Comparison of ENCODE assay signal across 9 cellular contexts in genomic region chr20:62898970-62899632, GRCh38. TPM values are rescaled to one million over a fixed set of nuclear protein-coding genes. Genes with fewer than 3 reads are reported as not detected.
DNase-seq lines count a peak whose midpoint lies in the region; ATAC-seq and TF ChIP-seq lines count a peak whose summit lies in the region.
"Had no signal": no experiment of that assay in that cellular context is flagged by ENCODE, and none has a peak within 500 bp of the region (broad histone marks: within the 10 kb centered on the region; RNA-seq: fewer than 3 reads in every experiment).

No MANE protein-coding gene starts in this region.

- no peaks in the 10 kb centered on the region for H3K27me3 ChIP-seq in KMS-11 (ENCODE audit: insufficient read depth, low read depth)

- H2AFZ ChIP-seq in KMS-11 (ENCODE audit: low read depth) = no peak overlapping the region

- no peaks in the 10 kb centered on the region for H3K9me3 Mint-ChIP-seq in activated naive CD4-positive, alpha-beta T cell treated with anti-CD3 and anti-CD28 coated beads, Interleukin-2, amount 50 U/mL, for 72 hours

- peaks cover 3 to 24% of the 10 kb centered on the region in 2 donors for H3K36me3 Mint-ChIP-seq in activated naive CD4-positive, alpha-beta T cell treated with anti-CD3 and anti-CD28 coated beads, Interleukin-2, amount 50 U/mL, for 72 hours

- H3K9ac ChIP-seq in KMS-11 = peak overlapping the region; percentile 7; the same call in 1 of the 2 replicates

- peak; percentile 47 to 61 for ATAC-seq in activated naive CD4-positive, alpha-beta T cell treated with anti-CD3 and anti-CD28 coated beads, Interleukin-2, amount 50 U/mL, for 72 hours

- H3K27ac ChIP-seq in KMS-11 = peak overlapping the region; percentile 52

- H3K4me3 ChIP-seq in KMS-11 (IDR thresholded peaks at IDR 0.05; ENCODE audit: insufficient read depth, low read depth, low read length) = no peak overlapping the region

- H4K20me1 ChIP-seq in KMS-11 (ENCODE audit: insufficient read depth) = no peaks in the 10 kb centered on the region

- no peaks in the 10 kb centered on the region; the same call in 1 of the 2 replicates for H3K36me3 ChIP-seq in KMS-11 (ENCODE audit: insufficient read depth)

- TF ChIP-seq CTCF in GM13977 (IDR thresholded peaks at IDR 0.05; ENCODE audit: extremely low read depth, insufficient read depth, missing control alignments) (no peak), KMS-11 (conservative IDR thresholded peaks at IDR 0.05; ENCODE audit: low read depth, low read length) (no peak)

- DNase-seq in GM13977 (ENCODE audit: low spot score) = peak; percentile 72
- peak in 1 of 2 donors; percentile 43 for DNase-seq in activated naive CD4-positive, alpha-beta T cell treated with anti-CD3 and anti-CD28 coated beads, Interleukin-2, amount 50 U/mL, for 72 hours (ENCODE audit: low spot score in 2 of 2)
- DNase-seq in posterior vena cava (ENCODE audit: low spot score) = peak; percentile 79
- no peak for DNase-seq in LoVo (ENCODE audit: low spot score)
- DNase-seq in G401 (ENCODE audit: low spot score) = no peak
- no peak for DNase-seq in SW480 (ENCODE audit: low spot score)
- DNase-seq: EL, KBM-7 had no signal

- H3K4me2 ChIP-seq in KMS-11 = peak overlapping the region; percentile 63

- no peaks in the 10 kb centered on the region for H3K79me2 ChIP-seq in KMS-11 (ENCODE audit: insufficient read depth, low read depth)

- intact Hi-C loops in posterior vena cava (cut with DNase I) = loop anchor here in 1 of 2 donors (10.0 kb wide), 1 partner anchor 106 kb away; the partner anchor contains the start of gene BHLHE23

- H3K4me1 ChIP-seq in KMS-11 (ENCODE audit: low read depth, poor library complexity, severe bottlenecking) = peaks cover 79% of the 10 kb centered on the region

- H3K27ac Mint-ChIP-seq in activated naive CD4-positive, alpha-beta T cell treated with anti-CD3 and anti-CD28 coated beads, Interleukin-2, amount 50 U/mL, for 72 hours = peak overlapping the region; percentile 83 to 91

- in situ Hi-C loops in GM13977 (cut with MboI; ENCODE audit: low pct_unique_long_range_greater_than_20kb, low sequenced_read_pairs, unreplicated experiment) = no loop called here
- in situ Hi-C loops in G401 (cut with HindIII; ENCODE audit: low sequenced_read_pairs) = no loop called here

RNA-seq across cellular contexts. Expression of gene DIDO1, which starts 27.2 kb away (rescaled TPM):
- total RNA-seq in activated naive CD4-positive, alpha-beta T cell treated with anti-CD3 and anti-CD28 coated beads, Interleukin-2, amount 50 U/mL, for 72 hours = 10 to 100 TPM; 40.1 to 52.7 TPM
- 10 to 100 TPM; 38.5 to 44.1 TPM for total RNA-seq in posterior vena cava
- 24.3 and 36.5 TPM in 2 replicates for total RNA-seq in G401 (2014; rRNA removed; shearing (Covaris generic))

RNA-seq across cellular contexts. Expression of gene TCFL5, which starts 37.5 kb away (rescaled TPM):
- 1 to 10 TPM; 3.5 to 5.7 TPM for total RNA-seq in activated naive CD4-positive, alpha-beta T cell treated with anti-CD3 and anti-CD28 coated beads, Interleukin-2, amount 50 U/mL, for 72 hours
- 10 to 100 TPM in 1 of 2 donors, 1 to 10 TPM in 1; 9.6 to 10.9 TPM for total RNA-seq in posterior vena cava
- 23.0 and 24.2 TPM in 2 replicates for total RNA-seq in G401 (2014; rRNA removed; shearing (Covaris generic))

RNA-seq across cellular contexts. Expression of gene GID8, which starts 38.8 kb away (rescaled TPM):
- total RNA-seq in activated naive CD4-positive, alpha-beta T cell treated with anti-CD3 and anti-CD28 coated beads, Interleukin-2, amount 50 U/mL, for 72 hours = 10 to 100 TPM; 39.7 to 47.3 TPM
- 10 to 100 TPM; 14.9 to 20.0 TPM for total RNA-seq in posterior vena cava
- total RNA-seq in G401 (2014; rRNA removed; shearing (Covaris generic)) = 41.0 and 49.2 TPM in 2 replicates

RNA-seq across cellular contexts. Expression of gene SLC17A9, which starts 53.4 kb away (rescaled TPM):
- 10 to 100 TPM; 17.5 to 22.0 TPM for total RNA-seq in activated naive CD4-positive, alpha-beta T cell treated with anti-CD3 and anti-CD28 coated beads, Interleukin-2, amount 50 U/mL, for 72 hours
- total RNA-seq in posterior vena cava = 10 to 100 TPM in 1 of 2 donors, 1 to 10 TPM in 1; 9.9 to 16.3 TPM
- 1.2 TPM in 1 of 2 replicates, not detected in the other for total RNA-seq in G401 (2014; rRNA removed; shearing (Covaris generic))

Comparison
In these comparisons a context has a peak if more than half of its experiments do, and no peak if none do; other contexts are left out.
1. DNase-seq: peak in GM13977 (single experiment) and posterior vena cava (single experiment); none in LoVo (single experiment), G401 (single experiment) and SW480 (single experiment).